In genomic region chr2:8487461-8487932, GRCh38 we compare ENCODE assay signal across 8 cellular contexts.
A peak's percentile ranks its signal among the peaks of the same experiment; 100 is the strongest.
DNase-seq lines count a peak whose midpoint lies in the region; FAIRE-seq and TF ChIP-seq lines count a peak whose summit lies in the region.

No MANE protein-coding gene starts in this region.

- no peak overlapping the region for H3K18ac ChIP-seq in mesendoderm (ENCODE audit: low read length)

- no peak overlapping the region for H4K8ac ChIP-seq in mesendoderm (ENCODE audit: low read depth, low read length)

- no peak overlapping the region for H3K4me2 ChIP-seq in mesendoderm (ENCODE audit: low read length)

- H2BK120ac ChIP-seq in mesendoderm (ENCODE audit: low read depth, low read length) = no peak overlapping the region

- POLR2A ChIA-PET in RWPE1 (lab: Yijun Ruan, JAX; ENCODE audit: low non-redundant PET) = no interaction called here

- no peak for DNase-seq in GM12891 (ENCODE audit: insufficient read length, low spot score)
- peak; percentile 75 for DNase-seq in H7
- peak; percentile 23 for DNase-seq in T-helper 9 cell
- peak; percentile 71 for DNase-seq in mesendoderm
- DNase-seq in NCI-H345 treated with DMSO at 0.1 percent for 48 hours (lab: John Stamatoyannopoulos, UW; ENCODE audit: unreplicated experiment) = no peak
- DNase-seq in RWPE1 (ENCODE audit: low spot score) = no peak
- no peak for DNase-seq in urothelium cell line (ENCODE audit: low spot score)
- no peak for DNase-seq in NCI-H446 treated with DMSO at 0.1 percent for 48 hours (lab: John Stamatoyannopoulos, UW)

- H2AK5ac ChIP-seq in mesendoderm (ENCODE audit: low read length) = no peak overlapping the region

- no peak for TF ChIP-seq CTCF in RWPE1 (conservative IDR thresholded peaks at IDR 0.05; ENCODE audit: low read depth)

- H3K4me3 ChIP-seq in H7 (ENCODE audit: insufficient read depth, low read depth, low read length) (no peak overlapping the region), mesendoderm (ENCODE audit: low read length) (no peak overlapping the region)

- H3K4ac ChIP-seq in mesendoderm (ENCODE audit: low read depth, low read length) = no peak overlapping the region

- H3K79me2 ChIP-seq in mesendoderm (ENCODE audit: control insufficient read depth, insufficient read depth, low read length) = no peaks in the 10 kb centered on the region

- H3K4me1 ChIP-seq in mesendoderm (ENCODE audit: control insufficient read depth, low read depth, low read length) = no peaks in the 10 kb centered on the region

- no peak overlapping the region for H3K23ac ChIP-seq in mesendoderm (ENCODE audit: low read length)

- H3K36me3 ChIP-seq in H7 (replicated peaks; ENCODE audit: control insufficient read depth, insufficient read depth, low read length) (no peaks in the 10 kb centered on the region), mesendoderm (ENCODE audit: control insufficient read depth, insufficient read depth, low read length) (no peaks in the 10 kb centered on the region)

- H2BK5ac ChIP-seq in mesendoderm (ENCODE audit: low read length) = no peak overlapping the region

- H3K27me3 ChIP-seq in H7 (ENCODE audit: control insufficient read depth, insufficient read depth, low read length) (no peaks in the 10 kb centered on the region), mesendoderm (ENCODE audit: insufficient read depth, low read length, poor library complexity) (no peaks in the 10 kb centered on the region)

- CTCF ChIA-PET in RWPE1 (lab: Yijun Ruan, JAX) = no interaction called here

- H3K56ac ChIP-seq in mesendoderm (ENCODE audit: low read length) = peak overlapping the region; percentile 53

- H4K5ac ChIP-seq in mesendoderm (ENCODE audit: low read length) = no peak overlapping the region

- no peak overlapping the region for H2BK15ac ChIP-seq in mesendoderm (replicated peaks; ENCODE audit: low read depth)

- no peak for TF ChIP-seq POLR2A in GM12891 (IDR thresholded peaks at IDR 0.05; ENCODE audit: low read depth, low read length)

- no peak overlapping the region for H3K27ac ChIP-seq in mesendoderm (ENCODE audit: low read depth, low read length)
- H3K27ac ChIP-seq in RWPE1 = no peak overlapping the region

- H3K9ac ChIP-seq in mesendoderm (ENCODE audit: low read length) = no peak overlapping the region

- FAIRE-seq in GM12891 (lab: Jason Lieb, UNC) = no peak
- no peak for FAIRE-seq in urothelium cell line (lab: Jason Lieb, UNC)

- no CpG with 5 or more reads among the region's 16 CpGs for WGBS in mesendoderm (ENCODE audit: extremely low coverage, insufficient coverage, low lambda C conversion rate)

- H3K79me1 ChIP-seq in mesendoderm (ENCODE audit: low read length) = no peaks in the 10 kb centered on the region

TF ChIP-seq in GM12891, 5 proteins besides CTCF, POLR2A, EP300 and RAD21:
- TF ChIP-seq POU2F2 (IDR thresholded peaks at IDR 0.05; ENCODE audit: low read depth, low read length) = no peak
- peak; percentile 40 for TF ChIP-seq SPI1 (IDR thresholded peaks at IDR 0.05; ENCODE audit: low read depth, low read length)

Comparison
In these comparisons a context has a peak if more than half of its experiments do, and no peak if none do; other contexts are left out.
1. DNase-seq: peak in H7 (single experiment), T-helper 9 cell (single experiment) and mesendoderm (single experiment); none in GM12891 (single experiment), NCI-H345 treated with DMSO at 0.1 percent for 48 hours (single experiment), RWPE1 (single experiment), urothelium cell line (single experiment) and NCI-H446 treated with DMSO at 0.1 percent for 48 hours (single experiment).